In genomic region chr7:101625076-101625914, GRCh38 we compare ENCODE assay signal across 17 cellular contexts. TPM values are rescaled to one million over a fixed set of nuclear protein-coding genes. Genes with fewer than 3 reads are reported as not detected.
DNase-seq lines count a peak whose midpoint lies in the region; ATAC-seq and TF ChIP-seq lines count a peak whose summit lies in the region.
"Had no signal": no experiment of that assay in that cellular context is flagged by ENCODE, and none has a peak within 500 bp of the region (broad histone marks: within the 10 kb centered on the region; RNA-seq: fewer than 3 reads in every experiment).

No MANE protein-coding gene starts in this region.

- no peak overlapping the region for H3K9ac ChIP-seq in DND-41 (ENCODE audit: low read depth, low read length)
- H3K9ac ChIP-seq in Loucy (ENCODE audit: low read depth, low read length, poor library complexity, severe bottlenecking): no peak overlapping the region
- no peak overlapping the region for H3K9ac ChIP-seq in PC-3 (ENCODE audit: low read length)

- H3K4me3 ChIP-seq in DND-41 (ENCODE audit: low read depth in 1 of 2, low read length in 2 of 2): no peak overlapping the region
- H3K4me3 ChIP-seq in Loucy (ENCODE audit: low read length, poor library complexity, severe bottlenecking): no peak overlapping the region
- H3K4me3 ChIP-seq in epithelial cell of proximal tubule (ENCODE audit: low read depth, low read length): no peak overlapping the region
- peak overlapping the region; percentile 23 for H3K4me3 ChIP-seq in osteoblast (ENCODE audit: insufficient read depth, low read length)
- H3K4me3 ChIP-seq in PC-3 (ENCODE audit: low read length): no peak overlapping the region
- H3K4me3 ChIP-seq: esophagus squamous epithelium, sigmoid colon, suprapubic skin had no signal

- H3K9me3 ChIP-seq in DND-41 (ENCODE audit: insufficient read depth, low read length, severe bottlenecking): no peaks in the 10 kb centered on the region
- no peaks in the 10 kb centered on the region for H3K9me3 ChIP-seq in Loucy (ENCODE audit: insufficient read depth, low read depth, low read length)
- no peaks in the 10 kb centered on the region for H3K9me3 ChIP-seq in osteoblast (ENCODE audit: low read depth, low read length)
- no peaks in the 10 kb centered on the region for H3K9me3 ChIP-seq in PC-3 (ENCODE audit: low read length)
- H3K9me3 ChIP-seq: esophagus squamous epithelium, sigmoid colon, suprapubic skin had no signal

- no peaks in the 10 kb centered on the region for H3K36me3 Mint-ChIP-seq in stimulated activated memory B cell treated with anti-CD40 and anti-IgM and Interleukin-4, amounts not matched to agents 10 μg/mL and 1 μg/mL and 100 μg/mL, for 72 hours
- H3K36me3 Mint-ChIP-seq: immature natural killer cell had no signal

- H3K79me2 ChIP-seq in DND-41 (ENCODE audit: insufficient read depth, low read length): no peaks in the 10 kb centered on the region
- H3K79me2 ChIP-seq in Loucy (ENCODE audit: insufficient read depth, low read length): no peaks in the 10 kb centered on the region
- no peaks in the 10 kb centered on the region for H3K79me2 ChIP-seq in osteoblast (ENCODE audit: insufficient read depth, low read length)
- no peaks in the 10 kb centered on the region for H3K79me2 ChIP-seq in PC-3 (ENCODE audit: low read length)

- no peaks in the 10 kb centered on the region for H3F3A ChIP-seq in Loucy (ENCODE audit: low read depth)
- no peaks in the 10 kb centered on the region for H3F3A ChIP-seq in PC-3 (ENCODE audit: low read length, unreplicated experiment)

- H3K9me2 ChIP-seq in Loucy (replicated peaks; ENCODE audit: low read depth, low read length) (no peaks in the 10 kb centered on the region), PC-3 (replicated peaks; ENCODE audit: low read length) (no peaks in the 10 kb centered on the region)

- POLR2A ChIA-PET in PC-3 (lab: Charles Lee; ENCODE audit: unreplicated experiment): no interaction called here

- peaks cover 60% of the 10 kb centered on the region for H3K27me3 Mint-ChIP-seq in stimulated activated memory B cell treated with anti-CD40 and anti-IgM and Interleukin-4, amounts not matched to agents 10 μg/mL and 1 μg/mL and 100 μg/mL, for 72 hours

- H3K4me1 Mint-ChIP-seq in stimulated activated memory B cell treated with anti-CD40 and anti-IgM and Interleukin-4, amounts not matched to agents 10 μg/mL and 1 μg/mL and 100 μg/mL, for 72 hours: no peaks in the 10 kb centered on the region
- H3K4me1 Mint-ChIP-seq: immature natural killer cell had no signal

- H3K36me3 ChIP-seq in DND-41 (ENCODE audit: insufficient read depth, low read length): no peaks in the 10 kb centered on the region
- no peaks in the 10 kb centered on the region for H3K36me3 ChIP-seq in Loucy (ENCODE audit: insufficient read depth, low read length)
- H3K36me3 ChIP-seq in osteoblast (ENCODE audit: insufficient read depth, low read length): no peaks in the 10 kb centered on the region
- H3K36me3 ChIP-seq in PC-3 (ENCODE audit: low read depth, low read length): no peaks in the 10 kb centered on the region
- H3K36me3 ChIP-seq: esophagus squamous epithelium, sigmoid colon, suprapubic skin had no signal

- H4K20me1 ChIP-seq in DND-41 (ENCODE audit: insufficient read depth, low read length) (no peaks in the 10 kb centered on the region), Loucy (ENCODE audit: insufficient read depth, low read length, poor library complexity, severe bottlenecking) (no peaks in the 10 kb centered on the region), osteoblast (ENCODE audit: insufficient read depth, low read length) (no peaks in the 10 kb centered on the region), PC-3 (ENCODE audit: low read length) (no peaks in the 10 kb centered on the region)

- CTCF ChIA-PET in PC-3 (lab: Charles Lee): interaction anchor here (0.6 kb wide), 1 partner anchor 24 kb away, joined by 5 read pairs; no protein-coding TSS in a partner anchor

- no peak for DNase-seq in DND-41
- no peak for DNase-seq in epithelial cell of proximal tubule (ENCODE audit: low read depth)
- peak; percentile 89 for DNase-seq in osteoblast (ENCODE audit: insufficient read length, low spot score, missing footprints)
- no peak for DNase-seq in PC-3
- DNase-seq in NCI-H526 treated with DMSO at 0.1 percent for 48 hours (lab: John Stamatoyannopoulos, UW): no peak
- no peak for DNase-seq in NCI-H748 (lab: John Stamatoyannopoulos, UW; ENCODE audit: unreplicated experiment)
- DNase-seq: activated CD8-positive, alpha-beta T cell treated with anti-CD3 and anti-CD28 coated beads, Interleukin-2, amount 10 ng/mL, durations not matched to agents 7 days and 5 days; activated naive CD4-positive, alpha-beta T cell treated with anti-CD3 and anti-CD28 coated beads for 36 hours; esophagus squamous epithelium; immature natural killer cell; NCI-H1092 treated with DMSO at 0.1 percent for 48 hours; sigmoid colon had no signal

- no peak overlapping the region for H3K4me3 Mint-ChIP-seq in stimulated activated memory B cell treated with anti-CD40 and anti-IgM and Interleukin-4, amounts not matched to agents 10 μg/mL and 1 μg/mL and 100 μg/mL, for 72 hours
- H3K4me3 Mint-ChIP-seq: activated CD8-positive, alpha-beta T cell treated with anti-CD3 and anti-CD28 coated beads, Interleukin-2, amount 10 ng/mL, durations not matched to agents 7 days and 5 days; activated naive CD4-positive, alpha-beta T cell treated with anti-CD3 and anti-CD28 coated beads for 36 hours; immature natural killer cell had no signal

- TF ChIP-seq CTCF in DND-41 (IDR thresholded peaks at IDR 0.05; ENCODE audit: borderline replicate concordance, extremely low read depth, low read length, poor library complexity, severe bottlenecking) (peak; percentile 19), Loucy (conservative IDR thresholded peaks at IDR 0.05; ENCODE audit: low read length) (peak; percentile 39; the same call in 1 of the 2 replicates), epithelial cell of proximal tubule (conservative IDR thresholded peaks at IDR 0.05; ENCODE audit: low read depth, low read length) (peak; percentile 21), osteoblast (IDR thresholded peaks at IDR 0.05; ENCODE audit: extremely low read depth, low read depth, low read length) (peak; percentile 13), PC-3 (conservative IDR thresholded peaks at IDR 0.05; ENCODE audit: low read depth, low read length) (no peak)

- no peak for ATAC-seq in DND-41 (ENCODE audit: insufficient read depth, low read depth)
- no peak for ATAC-seq in PC-3
- ATAC-seq in stimulated activated memory B cell treated with anti-CD40 and anti-IgM and Interleukin-4, amounts not matched to agents 10 μg/mL and 1 μg/mL and 100 μg/mL, for 72 hours: no peak
- ATAC-seq: activated CD8-positive, alpha-beta T cell treated with anti-CD3 and anti-CD28 coated beads, Interleukin-2, amount 10 ng/mL, durations not matched to agents 7 days and 5 days had no signal

- BruUV-seq in PC-3 (replicated peaks; lab: Mats Ljungman, UMichigan): no TSS peak

- intact Hi-C loops in PC-3 (cut with micrococcal nuclease): no loop called here

- no peaks in the 10 kb centered on the region for H3K4me1 ChIP-seq in DND-41 (ENCODE audit: insufficient read depth, low read length)
- H3K4me1 ChIP-seq in Loucy (ENCODE audit: insufficient read depth, low read length, poor library complexity, severe bottlenecking): peaks cover 5% of the 10 kb centered on the region
- H3K4me1 ChIP-seq in osteoblast (ENCODE audit: insufficient read depth, low read length): peaks cover 7% of the 10 kb centered on the region
- H3K4me1 ChIP-seq in PC-3 (ENCODE audit: insufficient read depth, low read length): peaks cover 5% of the 10 kb centered on the region
- H3K4me1 ChIP-seq: suprapubic skin had no signal

- H3K27me3 ChIP-seq in DND-41 (ENCODE audit: insufficient read depth, low read length, poor library complexity) (peaks cover 17% of the 10 kb centered on the region), Loucy (ENCODE audit: insufficient read depth, low read length, poor library complexity, severe bottlenecking) (no peaks in the 10 kb centered on the region), osteoblast (ENCODE audit: insufficient read depth, low read length) (peaks cover 4% of the 10 kb centered on the region), PC-3 (ENCODE audit: low read length) (no peaks in the 10 kb centered on the region)

- H2AFZ ChIP-seq in DND-41 (ENCODE audit: low read depth, low read length) (no peak overlapping the region), Loucy (ENCODE audit: low read length) (no peak overlapping the region), osteoblast (ENCODE audit: low read length) (peak overlapping the region; percentile 51), PC-3 (ENCODE audit: low read length) (no peak overlapping the region)

- H3K27ac Mint-ChIP-seq in stimulated activated memory B cell treated with anti-CD40 and anti-IgM and Interleukin-4, amounts not matched to agents 10 μg/mL and 1 μg/mL and 100 μg/mL, for 72 hours: no peak overlapping the region
- H3K27ac Mint-ChIP-seq: activated CD8-positive, alpha-beta T cell treated with anti-CD3 and anti-CD28 coated beads, Interleukin-2, amount 10 ng/mL, durations not matched to agents 7 days and 5 days; activated naive CD4-positive, alpha-beta T cell treated with anti-CD3 and anti-CD28 coated beads for 36 hours; immature natural killer cell had no signal

- H3K4me2 ChIP-seq in DND-41 (ENCODE audit: insufficient read depth, low read length) (no peak overlapping the region), Loucy (ENCODE audit: low read depth, low read length, poor library complexity, severe bottlenecking) (peak overlapping the region; percentile 5), osteoblast (ENCODE audit: insufficient read depth, low read length) (peak overlapping the region; percentile 53), PC-3 (ENCODE audit: low read length) (no peak overlapping the region)

- no peaks in the 10 kb centered on the region for H3K9me3 Mint-ChIP-seq in stimulated activated memory B cell treated with anti-CD40 and anti-IgM and Interleukin-4, amounts not matched to agents 10 μg/mL and 1 μg/mL and 100 μg/mL, for 72 hours
- H3K9me3 Mint-ChIP-seq: activated naive CD4-positive, alpha-beta T cell treated with anti-CD3 and anti-CD28 coated beads for 36 hours; immature natural killer cell had no signal

- H3K27ac ChIP-seq in DND-41 (ENCODE audit: low read length) (no peak overlapping the region), osteoblast (ENCODE audit: low read depth, low read length) (no peak overlapping the region), PC-3 (ENCODE audit: low read length) (no peak overlapping the region)
- H3K27ac ChIP-seq: esophagus squamous epithelium, sigmoid colon, suprapubic skin had no signal

RNA-seq across cellular contexts. Expression of gene MYL10, which starts 3.8 kb away (rescaled TPM):
- total RNA-seq in epithelial cell of proximal tubule (not detected in 2 replicates), osteoblast (not detected in 2 replicates), PC-3 (2014; rRNA removed) (0.69 TPM in 1 of 2 replicates, not detected in the other)
- total RNA-seq: activated CD8-positive, alpha-beta T cell treated with anti-CD3 and anti-CD28 coated beads, Interleukin-2, amount 10 ng/mL, durations not matched to agents 7 days and 5 days; activated naive CD4-positive, alpha-beta T cell treated with anti-CD3 and anti-CD28 coated beads for 36 hours; esophagus squamous epithelium; NCI-H460; RPMI7951; sigmoid colon; suprapubic skin had no signal

Comparison
In these comparisons a context has a peak if more than half of its experiments do, and no peak if none do; other contexts are left out.
1. H3K4me2 ChIP-seq: peak in Loucy (single experiment) and osteoblast (single experiment); none in DND-41 (single experiment) and PC-3 (single experiment).